In the genomic region with DNA sequence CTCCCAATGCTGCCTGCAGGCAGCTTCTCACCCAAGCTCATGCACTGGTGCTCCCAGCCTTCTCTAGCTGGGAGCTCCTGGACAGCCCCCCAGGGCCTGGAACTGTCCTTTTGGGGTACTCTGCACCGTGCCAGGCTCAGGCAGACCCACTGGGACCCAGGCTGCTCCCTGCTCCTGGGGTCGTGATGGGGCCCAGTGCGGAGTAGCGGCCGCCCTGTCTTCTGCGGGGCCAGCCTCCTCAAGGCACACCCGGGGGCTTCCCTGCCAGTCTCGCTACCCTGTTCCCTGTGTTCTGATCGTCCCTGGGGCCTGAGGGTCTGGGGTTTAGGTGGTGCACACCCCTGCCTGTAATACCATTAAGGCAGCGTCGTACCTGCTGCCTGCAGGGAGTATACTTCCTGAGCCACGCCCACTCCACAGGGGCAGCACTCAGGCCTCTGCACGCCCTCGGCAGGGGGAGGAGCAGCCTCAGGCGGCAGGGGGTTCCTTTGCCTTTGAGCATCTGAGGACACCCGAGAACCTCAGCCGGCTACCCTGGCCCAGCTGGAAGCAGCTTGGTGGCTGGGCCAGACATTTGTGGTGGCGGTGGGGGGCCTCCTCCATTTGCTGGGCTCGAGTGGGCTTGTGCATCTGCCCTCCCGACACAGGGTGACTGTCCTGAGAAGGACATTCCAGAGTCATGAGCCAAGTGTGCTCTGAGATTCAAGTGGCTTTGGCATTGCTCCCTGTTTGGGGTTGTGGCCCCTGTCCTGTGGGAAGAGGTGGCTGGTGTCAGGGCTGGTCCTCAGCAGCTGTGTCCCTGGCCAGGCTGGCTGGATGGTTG, we compare ENCODE assay signal across 14 cellular contexts. TPM values are rescaled to one million over a fixed set of nuclear protein-coding genes. Genes with fewer than 3 reads are reported as not detected.
DNase-seq lines count a peak whose midpoint lies in the region; ATAC-seq and TF ChIP-seq lines count a peak whose summit lies in the region.
"Had no signal": no experiment of that assay in that cellular context is flagged by ENCODE, and none has a peak within 500 bp of the region (broad histone marks: within the 10 kb centered on the region; RNA-seq: fewer than 3 reads in every experiment).

No MANE protein-coding gene starts in this region.

- H3K4me1 ChIP-seq in Peyer's patch = no peaks in the 10 kb centered on the region

- H3K4me3 ChIP-seq in LNCaP clone FGC (ENCODE audit: low read depth, low read length) = no peak overlapping the region
- H3K4me3 ChIP-seq in Peyer's patch = no peak overlapping the region

- ATAC-seq in HG02884 (IDR thresholded peaks at IDR 0.05; ENCODE audit: unreplicated experiment) = no peak

- H3K9me3 ChIP-seq in Peyer's patch = no peaks in the 10 kb centered on the region

- DNase-seq in EH (ENCODE audit: low read depth) (peak; percentile 54), LNCaP clone FGC (ENCODE audit: low read depth) (peak; percentile 43), astrocyte of the hippocampus (ENCODE audit: low read depth, low spot score) (peak; percentile 73), kidney tubule cell (ENCODE audit: low spot score) (peak; percentile 64), Peyer's patch (no peak), NCI-H1694 (lab: John Stamatoyannopoulos, UW) (no peak)
- no peak for DNase-seq in stimulated activated CD8-positive, alpha-beta memory T cell treated with anti-CD3 and anti-CD28 coated beads, Interleukin-4, amount 100 ng/mL, for 48 hours
- DNase-seq: activated CD4-positive, alpha-beta T cell treated with anti-CD3 and anti-CD28 coated beads for 4 hours; hypothalamus; MV-4-11; NCI-H526 treated with DMSO at 0.1 percent for 48 hours; stimulated activated CD4-positive, alpha-beta T cell treated with anti-CD3 and anti-CD28 coated beads, Interleukin-4, amount 100 ng/mL, for 24 hours had no signal

- no peak for TF ChIP-seq CTCF in LNCaP clone FGC (IDR thresholded peaks at IDR 0.05; ENCODE audit: control insufficient read depth, extremely low read depth, insufficient read depth)
- no peak for TF ChIP-seq CTCF in Peyer's patch (IDR thresholded peaks at IDR 0.05)

- H3K27ac ChIP-seq in Peyer's patch = no peak overlapping the region

- H3K27me3 ChIP-seq in Peyer's patch = no peaks in the 10 kb centered on the region

- peaks cover 0 to 85% (median 0%) of the 10 kb centered on the region in 3 donors for H3K36me3 ChIP-seq in Peyer's patch

- no peak for TF ChIP-seq POLR2A in Peyer's patch (IDR thresholded peaks at IDR 0.05)

RNA-seq across cellular contexts. Expression of a gene that starts 9.2 kb away (rescaled TPM):
- total RNA-seq in Peyer's patch = 10 to 100 TPM; 20.8 to 69.3 (median 41.9) TPM
- total RNA-seq: activated T-helper 1 cell treated with anti-CD3 and anti-CD28 coated beads, Interleukin-12 subunit alpha, Interleukin-12 subunit beta, Interleukin-2, Interleukin-4 antibody, amounts not matched to agents 30 ng/mL and 10 ng/mL and 1 ng/mL, durations not matched to agents 14 hours and 24 hours and 36 hours had no signal

RNA-seq across cellular contexts. Expression of a gene that starts 21.3 kb away (rescaled TPM):
- 100 to 1,000 TPM in 1 of 4 donors, 10 to 100 TPM in 3; 33.8 to 239 (median 37.8) TPM for total RNA-seq in Peyer's patch

RNA-seq across cellular contexts. Expression of a gene that starts 25.6 kb away (rescaled TPM):
- 10 to 100 TPM in 2 of 4 donors, 1 to 10 TPM in 2; 7.0 to 42.1 (median 15.1) TPM for total RNA-seq in Peyer's patch

RNA-seq across cellular contexts. Expression of a gene that starts 45.8 kb away (rescaled TPM):
- 100 to 1,000 TPM in 3 of 4 donors, 10 to 100 TPM in 1; 75.7 to 295 (median 165) TPM for total RNA-seq in Peyer's patch

Comparison
In these comparisons a context has a peak if more than half of its experiments do, and no peak if none do; other contexts are left out.
1. DNase-seq: peak in EH (single experiment), LNCaP clone FGC (single experiment), astrocyte of the hippocampus (single experiment) and kidney tubule cell (single experiment); none in stimulated activated CD8-positive, alpha-beta memory T cell treated with anti-CD3 and anti-CD28 coated beads, Interleukin-4, amount 100 ng/mL, for 48 hours (single experiment), Peyer's patch (0 of 3) and NCI-H1694 (single experiment).